In the genomic region with DNA sequence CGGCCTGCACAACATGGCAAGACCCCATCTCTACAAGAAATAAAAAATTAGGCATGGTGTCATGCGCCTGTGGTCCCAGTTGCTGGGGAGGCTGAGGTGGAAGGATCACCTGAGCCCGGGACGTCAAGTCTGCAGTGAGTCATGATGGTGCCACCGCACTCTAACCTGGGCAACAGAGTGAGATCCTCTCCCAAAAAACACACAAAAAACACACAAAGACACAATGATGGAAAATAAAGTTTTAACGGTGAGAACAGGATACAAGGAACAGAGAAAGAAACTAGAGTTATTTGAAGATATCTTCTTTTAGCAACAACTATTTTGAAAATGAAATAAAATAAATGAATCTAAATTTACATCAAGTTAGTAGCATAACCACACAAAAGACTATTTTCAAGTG, we compare ENCODE assay signal across 11 cellular contexts.
"Had no signal": no experiment of that assay in that cellular context is flagged by ENCODE, and none has a peak within 500 bp of the region (broad histone marks: within the 10 kb centered on the region; RNA-seq: fewer than 3 reads in every experiment).

No MANE protein-coding gene starts in this region.

- H3K4me1 Mint-ChIP-seq: GM23338, H9 had no signal

- H3K4me3 Mint-ChIP-seq: GM23338, H9, HFFc6 had no signal

- H3K27ac ChIP-seq: GM23248 had no signal

- DNase-seq: GM23248, GOT3, H7, H9, HCEC 1CT, HFFc6 had no signal

- H3K4me3 ChIP-seq: GM23248, GM23338, HAP-1 had no signal

- H3K4me2 ChIP-seq: GM23338 had no signal

- H3K9ac ChIP-seq: GM23248 had no signal

- ATAC-seq: GM23338, HCT116 had no signal

- H3K27ac Mint-ChIP-seq: GM23338, H9, HFFc6 had no signal

- FAIRE-seq: H1, H54 had no signal

- H3K4me1 ChIP-seq: HAP-1 had no signal

- H2AFZ ChIP-seq: GM23248, GM23338 had no signal
